In the genomic region with DNA sequence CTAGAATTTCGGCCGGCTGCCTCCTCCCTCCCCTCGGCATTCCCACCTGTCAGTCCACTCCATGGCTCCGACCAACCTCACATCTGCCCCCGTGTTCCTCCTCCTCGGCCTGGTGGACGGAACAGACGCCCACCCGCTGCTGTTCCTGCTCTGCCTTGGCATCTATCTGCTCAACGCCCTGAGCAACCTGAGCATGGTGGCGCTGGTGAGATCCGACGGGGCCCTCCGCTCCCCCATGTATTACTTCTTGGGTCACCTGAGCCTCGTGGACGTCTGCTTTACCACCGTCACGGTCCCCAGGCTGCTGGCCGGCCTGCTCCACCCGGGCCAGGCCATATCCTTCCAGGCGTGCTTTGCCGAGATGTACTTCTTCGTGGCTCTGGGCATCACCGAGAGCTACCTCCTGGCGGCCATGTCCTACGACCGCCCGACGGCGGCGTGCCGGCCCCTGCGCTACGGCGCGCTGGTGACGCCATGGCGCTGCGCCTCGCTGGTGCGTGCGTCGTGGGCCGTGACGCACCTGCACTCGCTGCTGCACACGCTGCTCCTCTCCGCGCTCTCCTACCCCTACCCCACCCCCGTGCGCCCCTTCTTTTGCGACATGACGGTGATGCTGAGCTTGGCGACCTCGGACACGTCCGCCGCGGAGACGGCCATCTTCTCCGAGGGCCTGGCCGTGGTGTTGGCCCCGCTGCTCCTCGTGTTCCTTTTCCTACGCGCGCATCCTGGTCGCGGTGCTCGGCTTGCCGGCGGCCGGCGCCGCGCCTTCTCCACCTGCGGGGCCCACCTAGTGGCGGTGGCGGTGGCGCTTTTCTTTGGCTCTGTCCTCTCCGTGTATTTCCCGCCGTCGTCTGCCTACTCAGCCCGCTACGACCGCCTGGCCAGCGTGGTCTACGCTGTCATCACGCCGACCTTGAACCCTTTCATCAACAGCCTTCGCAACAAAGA, we compare ENCODE assay signal across 11 cellular contexts. TPM values are rescaled to one million over a fixed set of nuclear protein-coding genes. Genes with fewer than 3 reads are reported as not detected.
DNase-seq lines count a peak whose midpoint lies in the region; ATAC-seq and TF ChIP-seq lines count a peak whose summit lies in the region.
"Had no signal": no experiment of that assay in that cellular context is flagged by ENCODE, and none has a peak within 500 bp of the region (broad histone marks: within the 10 kb centered on the region; RNA-seq: fewer than 3 reads in every experiment).

TSS of gene OR3A2 (minus strand) at position 440 of the 948 bp plus-strand sequence.

- H3K27me3 ChIP-seq in GM23338 (ENCODE audit: insufficient read depth), result peaks cover 29% of the 10 kb centered on the region

- peak; percentile 69 for DNase-seq in GM23338 (ENCODE audit: low spot score)
- peak; percentile 45 for DNase-seq in activated CD4-positive, alpha-beta memory T cell treated with anti-CD3 and anti-CD28 coated beads, Interleukin-2, amount 10 ng/mL, durations not matched to agents 7 days and 5 days
- peak; percentile 29 for DNase-seq in glutamatergic neuron
- DNase-seq in stimulated activated CD4-positive, alpha-beta T cell treated with anti-CD3 and anti-CD28 coated beads, Interleukin-4, amount 100 ng/mL, for 4 hours, result peak; percentile 20 to 32
- no peak for DNase-seq in NCI-H748 treated with DMSO at 0.1 percent for 48 hours (lab: John Stamatoyannopoulos, UW)
- DNase-seq in superior temporal gyrus (ENCODE audit: extremely low spot score), result no peak
- no peak for DNase-seq in NCI-H1105 treated with DMSO at 0.1 percent for 48 hours (lab: John Stamatoyannopoulos, UW)
- no peak for DNase-seq in osteocyte (ENCODE audit: extremely low spot score, unreplicated experiment)
- DNase-seq: NCI-H2171, Right ventricle myocardium superior, substantia nigra had no signal

- H3K4me1 Mint-ChIP-seq in GM23338 (no peaks in the 10 kb centered on the region; the same call in 2 of the 3 replicates), glutamatergic neuron (ENCODE audit: low read depth, unreplicated experiment) (no peaks in the 10 kb centered on the region), osteocyte (ENCODE audit: unreplicated experiment) (no peaks in the 10 kb centered on the region)
- H3K4me1 Mint-ChIP-seq in activated CD4-positive, alpha-beta memory T cell treated with anti-CD3 and anti-CD28 coated beads, Interleukin-2, amount 10 ng/mL, durations not matched to agents 7 days and 5 days, result peaks cover 8% of the 10 kb centered on the region

- CTCF ChIA-PET in activated CD4-positive, alpha-beta memory T cell treated with anti-CD3 and anti-CD28 coated beads, Interleukin-2, amount 10 ng/mL, durations not matched to agents 7 days and 5 days (lab: Charles Lee), result no interaction called here

- H3K4me1 ChIP-seq in GM23338 (ENCODE audit: insufficient read depth), result no peaks in the 10 kb centered on the region

- H3K36me3 Mint-ChIP-seq in GM23338 (ENCODE audit: low read depth), result no peaks in the 10 kb centered on the region
- H3K36me3 Mint-ChIP-seq in activated CD4-positive, alpha-beta memory T cell treated with anti-CD3 and anti-CD28 coated beads, Interleukin-2, amount 10 ng/mL, durations not matched to agents 7 days and 5 days (ENCODE audit: low read depth), result no peaks in the 10 kb centered on the region
- peaks cover 5% of the 10 kb centered on the region for H3K36me3 Mint-ChIP-seq in glutamatergic neuron (ENCODE audit: unreplicated experiment)
- H3K36me3 Mint-ChIP-seq in osteocyte (ENCODE audit: unreplicated experiment), result no peaks in the 10 kb centered on the region

- no peak within 1 kb of the TSS for H3K27ac ChIP-seq in GM23338 (ENCODE audit: low read depth)

- no peaks in the 10 kb centered on the region for H3K36me3 ChIP-seq in GM23338 (ENCODE audit: insufficient read depth)

- POLR2A ChIA-PET in activated CD4-positive, alpha-beta memory T cell treated with anti-CD3 and anti-CD28 coated beads, Interleukin-2, amount 10 ng/mL, durations not matched to agents 7 days and 5 days (lab: Charles Lee), result no interaction called here

- no peaks in the 10 kb centered on the region for H3F3A ChIP-seq in GM23338 (replicated peaks; ENCODE audit: low read depth)

- ATAC-seq in GM23338, result peak; percentile 91

- peak within 1 kb of the TSS; percentile 67 for H3K4me2 ChIP-seq in GM23338

- H3K9me3 Mint-ChIP-seq in GM23338 (peaks cover 20% of the 10 kb centered on the region; the same call in 2 of the 3 replicates), glutamatergic neuron (ENCODE audit: unreplicated experiment) (peaks cover 2% of the 10 kb centered on the region), osteocyte (ENCODE audit: unreplicated experiment) (peaks cover 13% of the 10 kb centered on the region)
- peaks cover 2% of the 10 kb centered on the region for H3K9me3 Mint-ChIP-seq in activated CD4-positive, alpha-beta memory T cell treated with anti-CD3 and anti-CD28 coated beads, Interleukin-2, amount 10 ng/mL, durations not matched to agents 7 days and 5 days

- H3K27ac Mint-ChIP-seq in GM23338 (no peak within 1 kb of the TSS), glutamatergic neuron (ENCODE audit: unreplicated experiment) (no peak within 1 kb of the TSS), osteocyte (ENCODE audit: unreplicated experiment) (no peak within 1 kb of the TSS)
- peak within 1 kb of the TSS; percentile 55 for H3K27ac Mint-ChIP-seq in activated CD4-positive, alpha-beta memory T cell treated with anti-CD3 and anti-CD28 coated beads, Interleukin-2, amount 10 ng/mL, durations not matched to agents 7 days and 5 days

- H3K4me3 Mint-ChIP-seq in GM23338 (peak within 1 kb of the TSS; percentile 57), glutamatergic neuron (ENCODE audit: unreplicated experiment) (peak within 1 kb of the TSS; percentile 81), osteocyte (ENCODE audit: unreplicated experiment) (no peak within 1 kb of the TSS)
- H3K4me3 Mint-ChIP-seq in activated CD4-positive, alpha-beta memory T cell treated with anti-CD3 and anti-CD28 coated beads, Interleukin-2, amount 10 ng/mL, durations not matched to agents 7 days and 5 days, result peak within 1 kb of the TSS; percentile 69

- H3K4me3 ChIP-seq in GM23338, result peak within 1 kb of the TSS; percentile 46

- H4K20me1 ChIP-seq in GM23338 (replicated peaks; ENCODE audit: insufficient read depth), result no peaks in the 10 kb centered on the region

- peak in 1 of 2 experiments; percentile 33; a peak in 2 of 4 replicates for TF ChIP-seq CTCF in GM23338 (conservative IDR thresholded peaks at IDR 0.05; ENCODE audit: low read depth in 2 of 2)
- TF ChIP-seq CTCF in glutamatergic neuron (IDR thresholded peaks at IDR 0.05; ENCODE audit: partially characterized antibody, unreplicated experiment), result no peak
- TF ChIP-seq CTCF in osteocyte (IDR thresholded peaks at IDR 0.05), result no peak

- H3K27me3 Mint-ChIP-seq in GM23338 (ENCODE audit: insufficient read depth, low read depth, poor library complexity), result peaks cover 16% of the 10 kb centered on the region
- peaks cover 7% of the 10 kb centered on the region for H3K27me3 Mint-ChIP-seq in activated CD4-positive, alpha-beta memory T cell treated with anti-CD3 and anti-CD28 coated beads, Interleukin-2, amount 10 ng/mL, durations not matched to agents 7 days and 5 days
- peaks cover 7% of the 10 kb centered on the region for H3K27me3 Mint-ChIP-seq in glutamatergic neuron (ENCODE audit: unreplicated experiment)
- no peaks in the 10 kb centered on the region for H3K27me3 Mint-ChIP-seq in osteocyte (ENCODE audit: unreplicated experiment)

- H3K9me2 ChIP-seq in GM23338 (ENCODE audit: insufficient read depth), result no peaks in the 10 kb centered on the region; the same call in 1 of the 2 replicates

- H2AFZ ChIP-seq in GM23338, result peak within 1 kb of the TSS; percentile 86

- no peaks in the 10 kb centered on the region for H3K79me2 ChIP-seq in GM23338 (replicated peaks; ENCODE audit: insufficient read depth)

TF ChIP-seq in GM23338, 12 proteins besides CTCF, POLR2A, EP300 and RAD21 (continues in another document):
- TF ChIP-seq NANOG (IDR thresholded peaks at IDR 0.05; ENCODE audit: borderline replicate concordance) (no peak), CREB1 (CRISPR knock-in tag; IDR thresholded peaks at IDR 0.05; ENCODE audit: low read depth) (no peak), JUNB (IDR thresholded peaks at IDR 0.05; ENCODE audit: unreplicated experiment) (no peak)

RNA-seq across cellular contexts. Expression of gene OR3A2, which starts in this region (rescaled TPM):
- total RNA-seq in GM23338 (2014; rRNA removed; shearing (Covaris generic)), result 1.4 and 2.8 TPM in 2 replicates
- 1.1 and 1.5 TPM in 2 replicates for polyA plus RNA-seq in GM23338 (2016; fragmentation: Nextera tagmentation; extraction: Ambion mirVana)
- 1 to 10 TPM; 1.3 to 1.5 TPM for total RNA-seq in activated CD4-positive, alpha-beta memory T cell treated with anti-CD3 and anti-CD28 coated beads, Interleukin-2, amount 10 ng/mL, durations not matched to agents 7 days and 5 days
- 2.6 TPM for total RNA-seq in glutamatergic neuron (ENCODE audit: unreplicated experiment)
- not detected in 2 replicates for total RNA-seq in osteocyte

Comparison
In these comparisons a context has a peak if more than half of its experiments do, and no peak if none do; other contexts are left out.
1. DNase-seq: peak in GM23338 (single experiment), activated CD4-positive, alpha-beta memory T cell treated with anti-CD3 and anti-CD28 coated beads, Interleukin-2, amount 10 ng/mL, durations not matched to agents 7 days and 5 days (single experiment), glutamatergic neuron (single experiment) and stimulated activated CD4-positive, alpha-beta T cell treated with anti-CD3 and anti-CD28 coated beads, Interleukin-4, amount 100 ng/mL, for 4 hours (2 of 2); none in NCI-H748 treated with DMSO at 0.1 percent for 48 hours (single experiment), superior temporal gyrus (single experiment), NCI-H1105 treated with DMSO at 0.1 percent for 48 hours (single experiment) and osteocyte (single experiment).